In genomic region chr7:96707901-96708774, GRCh38 we compare ENCODE assay signal across 8 cellular contexts. TPM values are rescaled to one million over a fixed set of nuclear protein-coding genes. Genes with fewer than 3 reads are reported as not detected.
DNase-seq lines count a peak whose midpoint lies in the region; ATAC-seq lines count a peak whose summit lies in the region.

No MANE protein-coding gene starts in this region.

- peaks cover 14 to 25% (median 15%) of the 10 kb centered on the region in 3 donors for H3K4me1 ChIP-seq in skeletal muscle tissue (ENCODE audit: control insufficient read depth in 3 of 3, insufficient read depth in 3 of 3, low read length in 3 of 3)

- no peak for ATAC-seq in T-cell (replicated peaks in 1 of 4)
- no peak for ATAC-seq in HG02970 (IDR thresholded peaks at IDR 0.05; ENCODE audit: low FRiP score, unreplicated experiment)

- POLR2A ChIA-PET in T-cell (lab: Charles Lee), result interaction anchor here in 1 of 2 donors (0.6 kb wide), 1 partner anchor 11 kb away, joined by 7 read pairs; no protein-coding TSS in a partner anchor

- H3K27me3 Mint-ChIP-seq in T-cell, result no peaks in the 10 kb centered on the region

- H3K9me3 ChIP-seq in skeletal muscle tissue (ENCODE audit: control insufficient read depth in 3 of 3, low read length in 3 of 3), result peaks cover 0 to under 1% (median 0%) of the 10 kb centered on the region in 3 donors

- peak overlapping the region; percentile 90 to 97 (median 93) for H3K9ac ChIP-seq in skeletal muscle tissue (ENCODE audit: low read depth in 1 of 3, low read length in 3 of 3)

- H3K9me3 Mint-ChIP-seq in T-cell, result peaks cover 0 to 5% (median 4%) of the 10 kb centered on the region in 3 donors

- H3K4me3 Mint-ChIP-seq in T-cell, result peak overlapping the region; percentile 98 to 99 (median 98)

- H3K27me3 ChIP-seq in skeletal muscle tissue (ENCODE audit: control insufficient read depth in 3 of 3, insufficient read depth in 3 of 3, low read length in 3 of 3), result no peaks in the 10 kb centered on the region

- peak overlapping the region; percentile 90 to 97 (median 93) for H3K4me3 ChIP-seq in skeletal muscle tissue (ENCODE audit: low read length in 3 of 3)

- H3K36me3 Mint-ChIP-seq in T-cell, result peaks cover 8% of the 10 kb centered on the region

- H3K36me3 ChIP-seq in skeletal muscle tissue (ENCODE audit: control insufficient read depth in 3 of 3, insufficient read depth in 3 of 3, low read length in 3 of 3), result peaks cover 0 to 4% (median 0%) of the 10 kb centered on the region in 3 donors

- peak; percentile 18 to 44 for DNase-seq in NCI-H2081 (lab: John Stamatoyannopoulos, UW)
- DNase-seq in NCI-H2081 treated with DMSO at 0.1 percent for 48 hours (lab: John Stamatoyannopoulos, UW), result no peak
- DNase-seq in T-cell, result no peak
- DNase-seq in fibroblast of the conjunctiva (ENCODE audit: low read depth), result peak; percentile 1
- DNase-seq in iPS-NIHi11 (ENCODE audit: low spot score), result no peak
- DNase-seq in NCI-H1436 treated with DMSO at 0.1 percent for 48 hours (lab: John Stamatoyannopoulos, UW), result no peak

- no peak overlapping the region for H3K27ac ChIP-seq in skeletal muscle tissue (ENCODE audit: low read depth, low read length)

- peaks cover 44 to 57% (median 55%) of the 10 kb centered on the region in 3 donors for H3K4me1 Mint-ChIP-seq in T-cell

- no peak overlapping the region for H3K27ac Mint-ChIP-seq in T-cell

- CTCF ChIA-PET in T-cell (lab: Charles Lee), result interaction anchor here (0.6 to 0.8 kb wide), 3 partner anchors 9 to 374 kb away, joined by 3 to 4 read pairs (median 3); no protein-coding TSS in a partner anchor

RNA-seq across cellular contexts. Expression of gene SEM1, which starts 1.5 kb away (rescaled TPM):
- total RNA-seq in T-cell, result 10 to 100 TPM; 17.8 to 34.8 (median 30.2) TPM
- total RNA-seq in skeletal muscle tissue, result 23.5 TPM

Comparison
In these comparisons a context has a peak if more than half of its experiments do, and no peak if none do; other contexts are left out.
1. DNase-seq: peak in NCI-H2081 (2 of 2) and fibroblast of the conjunctiva (single experiment); none in NCI-H2081 treated with DMSO at 0.1 percent for 48 hours (single experiment), T-cell (0 of 34), iPS-NIHi11 (single experiment) and NCI-H1436 treated with DMSO at 0.1 percent for 48 hours (single experiment).